2 cellular contexts compared by ENCODE assay signal in the genomic region with DNA sequence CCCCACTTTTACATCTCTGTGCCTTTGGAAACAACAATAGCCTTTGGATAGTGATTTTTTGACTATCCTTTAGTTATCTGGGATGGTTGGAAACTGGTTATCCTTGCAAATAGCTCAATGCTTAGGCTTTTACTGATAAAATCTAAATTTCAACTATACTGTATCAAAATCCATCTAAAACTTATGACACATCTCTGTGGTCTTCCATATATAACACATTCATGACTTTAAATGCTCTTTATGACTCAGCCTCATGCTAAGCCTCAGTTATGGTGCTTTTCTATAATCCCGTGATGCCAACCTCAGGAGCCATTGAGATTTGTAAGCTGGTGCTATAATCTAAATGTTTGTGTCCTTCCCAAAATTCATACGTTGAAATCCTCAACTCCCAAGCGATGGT.
A peak's percentile ranks its signal among the peaks of the same experiment; 100 is the strongest.
TF ChIP-seq lines count a peak whose summit lies in the region.

No MANE protein-coding gene starts in this region.

TF ChIP-seq in SK-N-SH, 30 proteins besides CTCF, POLR2A, EP300 and RAD21:
- TF ChIP-seq FOSL2 (IDR thresholded peaks at IDR 0.05; ENCODE audit: borderline replicate concordance, low read depth) (peak; percentile 86), NFIC (IDR thresholded peaks at IDR 0.05; ENCODE audit: borderline replicate concordance) (peak; percentile 60; the same call in 1 of the 2 replicates), RXRA (IDR thresholded peaks at IDR 0.05; ENCODE audit: borderline replicate concordance, low read depth) (peak; percentile 45; the same call in 1 of the 2 replicates), MEF2A (IDR thresholded peaks at IDR 0.05; ENCODE audit: borderline replicate concordance, low read depth) (peak; percentile 66), JUND (IDR thresholded peaks at IDR 0.05) (peak; percentile 90), TCF12 (IDR thresholded peaks at IDR 0.05) (peak; percentile 88), NRF1 (IDR thresholded peaks at IDR 0.05; ENCODE audit: low read depth, low read length) (no peak), PBX3 (IDR thresholded peaks at IDR 0.05) (peak; percentile 80), FOXM1 (IDR thresholded peaks at IDR 0.05; ENCODE audit: low read depth) (peak; percentile 40; the same call in 1 of the 2 replicates), TEAD4 (IDR thresholded peaks at IDR 0.05; ENCODE audit: borderline replicate concordance, insufficient read depth) (peak; percentile 80)
- TF ChIP-seq, protein P1, sequence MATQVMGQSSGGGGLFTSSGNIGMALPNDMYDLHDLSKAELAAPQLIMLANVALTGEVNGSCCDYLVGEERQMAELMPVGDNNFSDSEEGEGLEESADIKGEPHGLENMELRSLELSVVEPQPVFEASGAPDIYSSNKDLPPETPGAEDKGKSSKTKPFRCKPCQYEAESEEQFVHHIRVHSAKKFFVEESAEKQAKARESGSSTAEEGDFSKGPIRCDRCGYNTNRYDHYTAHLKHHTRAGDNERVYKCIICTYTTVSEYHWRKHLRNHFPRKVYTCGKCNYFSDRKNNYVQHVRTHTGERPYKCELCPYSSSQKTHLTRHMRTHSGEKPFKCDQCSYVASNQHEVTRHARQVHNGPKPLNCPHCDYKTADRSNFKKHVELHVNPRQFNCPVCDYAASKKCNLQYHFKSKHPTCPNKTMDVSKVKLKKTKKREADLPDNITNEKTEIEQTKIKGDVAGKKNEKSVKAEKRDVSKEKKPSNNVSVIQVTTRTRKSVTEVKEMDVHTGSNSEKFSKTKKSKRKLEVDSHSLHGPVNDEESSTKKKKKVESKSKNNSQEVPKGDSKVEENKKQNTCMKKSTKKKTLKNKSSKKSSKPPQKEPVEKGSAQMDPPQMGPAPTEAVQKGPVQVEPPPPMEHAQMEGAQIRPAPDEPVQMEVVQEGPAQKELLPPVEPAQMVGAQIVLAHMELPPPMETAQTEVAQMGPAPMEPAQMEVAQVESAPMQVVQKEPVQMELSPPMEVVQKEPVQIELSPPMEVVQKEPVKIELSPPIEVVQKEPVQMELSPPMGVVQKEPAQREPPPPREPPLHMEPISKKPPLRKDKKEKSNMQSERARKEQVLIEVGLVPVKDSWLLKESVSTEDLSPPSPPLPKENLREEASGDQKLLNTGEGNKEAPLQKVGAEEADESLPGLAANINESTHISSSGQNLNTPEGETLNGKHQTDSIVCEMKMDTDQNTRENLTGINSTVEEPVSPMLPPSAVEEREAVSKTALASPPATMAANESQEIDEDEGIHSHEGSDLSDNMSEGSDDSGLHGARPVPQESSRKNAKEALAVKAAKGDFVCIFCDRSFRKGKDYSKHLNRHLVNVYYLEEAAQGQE (IDR thresholded peaks at IDR 0.05; ENCODE audit: low read depth, low read length), result no peak

TF ChIP-seq in HepG2, 621 proteins besides CTCF, POLR2A, EP300 and RAD21:
- no peak for TF ChIP-seq TAF1 (CRISPR knock-in tag; IDR thresholded peaks at IDR 0.05)
- TF ChIP-seq ZNF558 (CRISPR knock-in tag; IDR thresholded peaks at IDR 0.05; ENCODE audit: borderline replicate concordance), result no peak
- no peak for TF ChIP-seq TBP (CRISPR knock-in tag; IDR thresholded peaks at IDR 0.05)
- no peak for TF ChIP-seq ZNF337 (CRISPR knock-in tag; IDR thresholded peaks at IDR 0.05; ENCODE audit: borderline replicate concordance, low read depth)
- TF ChIP-seq POLR2AphosphoS2 (IDR thresholded peaks at IDR 0.05; ENCODE audit: low read depth, low read length), result no peak
TF ChIP-seq in HepG2: peak in this region for 0.
